25 cellular contexts compared by ENCODE assay signal in genomic region chr11:125284209-125284608, GRCh38.
"Had no signal": no experiment of that assay in that cellular context is flagged by ENCODE, and none has a peak within 500 bp of the region (broad histone marks: within the 10 kb centered on the region; RNA-seq: fewer than 3 reads in every experiment).

No MANE protein-coding gene starts in this region.

- H3K36me3 ChIP-seq: breast epithelium, Peyer's patch, SJCRH30 had no signal

- H3K27ac ChIP-seq: breast epithelium, Peyer's patch, RWPE1, SJCRH30 had no signal

- H3K4me1 ChIP-seq: breast epithelium, Peyer's patch had no signal

- DNase-seq: activated CD4-positive, alpha-beta memory T cell treated with anti-CD3 and anti-CD28 coated beads for 36 hours; activated CD4-positive, alpha-beta T cell treated with anti-CD3 and anti-CD28 coated beads, Interleukin-2, amount 10 ng/mL, durations not matched to agents 24 days and 14 days; activated CD4-positive, CD25-positive, alpha-beta regulatory T cell treated with anti-CD3 and anti-CD28 coated beads, Interleukin-2, amount 50 U/mL, for 72 hours; activated CD8-positive, alpha-beta memory T cell treated with anti-CD3 and anti-CD28 coated beads for 24 hours; activated gamma-delta T cell treated with Interleukin-2 at 50 U/mL for 16 hours; activated naive CD4-positive, alpha-beta T cell treated with anti-CD3 and anti-CD28 coated beads, Interleukin-2, amount 10 ng/mL, durations not matched to agents 7 days and 5 days; activated naive CD8-positive, alpha-beta T cell treated with anti-CD3 and anti-CD28 coated beads for 36 hours; activated T-cell treated with anti-CD3 and anti-CD28 coated beads, Interleukin-2, amount 50 U/mL, for 72 hours; MG63; MV-4-11; NCI-H1092 treated with DMSO at 0.1 percent for 48 hours; NCI-H1417 treated with DMSO at 0.1 percent for 48 hours; NCI-H1694; NCI-H2029; NCI-H2107; NCI-H510A treated with DMSO at 0.1 percent for 48 hours; NCI-H69; Peyer's patch; Right ventricle myocardium superior; SJCRH30 had no signal

- H3K9me3 ChIP-seq: breast epithelium, MG63, Peyer's patch, SJCRH30 had no signal

- H3K9me3 Mint-ChIP-seq: activated CD4-positive, alpha-beta memory T cell treated with anti-CD3 and anti-CD28 coated beads for 36 hours; activated CD4-positive, alpha-beta T cell treated with anti-CD3 and anti-CD28 coated beads, Interleukin-2, amount 10 ng/mL, durations not matched to agents 24 days and 14 days; activated naive CD4-positive, alpha-beta T cell treated with anti-CD3 and anti-CD28 coated beads, Interleukin-2, amount 10 ng/mL, durations not matched to agents 7 days and 5 days; activated naive CD8-positive, alpha-beta T cell treated with anti-CD3 and anti-CD28 coated beads for 36 hours; activated T-cell treated with anti-CD3 and anti-CD28 coated beads, Interleukin-2, amount 50 U/mL, for 72 hours; activated T-helper 2 cell treated with anti-CD3 and anti-CD28 coated beads, Interferon-gamma antibody, Interleukin-2, Interleukin-4, amounts not matched to agents 10 μg/mL and 5 μg/mL and 100 μg/mL, durations not matched to agents 14 hours and 24 hours and 36 hours; T-helper 1 cell treated with Interleukin-12 subunit alpha and Interleukin-12 subunit beta and Interleukin-4 antibody, amounts not matched to agents 30 μg/mL and 1 μg/mL, for 36 hours; WTC11 had no signal

- H3K4me3 Mint-ChIP-seq: activated CD4-positive, alpha-beta memory T cell treated with anti-CD3 and anti-CD28 coated beads for 36 hours; activated CD4-positive, alpha-beta T cell treated with anti-CD3 and anti-CD28 coated beads, Interleukin-2, amount 10 ng/mL, durations not matched to agents 24 days and 14 days; activated naive CD4-positive, alpha-beta T cell treated with anti-CD3 and anti-CD28 coated beads, Interleukin-2, amount 10 ng/mL, durations not matched to agents 7 days and 5 days; activated naive CD8-positive, alpha-beta T cell treated with anti-CD3 and anti-CD28 coated beads for 36 hours; activated T-cell treated with anti-CD3 and anti-CD28 coated beads, Interleukin-2, amount 50 U/mL, for 72 hours; T-helper 1 cell treated with Interleukin-12 subunit alpha and Interleukin-12 subunit beta and Interleukin-4 antibody, amounts not matched to agents 30 μg/mL and 1 μg/mL, for 36 hours; WTC11 had no signal

- ATAC-seq: activated T-cell treated with anti-CD3 and anti-CD28 coated beads, Interleukin-2, amount 50 U/mL, for 72 hours; WTC11 had no signal

- H3K4me3 ChIP-seq: breast epithelium, MG63, Peyer's patch, SJCRH30 had no signal

- H3K36me3 Mint-ChIP-seq: activated CD4-positive, alpha-beta memory T cell treated with anti-CD3 and anti-CD28 coated beads for 36 hours; activated naive CD4-positive, alpha-beta T cell treated with anti-CD3 and anti-CD28 coated beads, Interleukin-2, amount 10 ng/mL, durations not matched to agents 7 days and 5 days; activated naive CD8-positive, alpha-beta T cell treated with anti-CD3 and anti-CD28 coated beads for 36 hours; WTC11 had no signal

- H3K4me1 Mint-ChIP-seq: activated CD4-positive, alpha-beta T cell treated with anti-CD3 and anti-CD28 coated beads, Interleukin-2, amount 10 ng/mL, durations not matched to agents 24 days and 14 days; activated naive CD4-positive, alpha-beta T cell treated with anti-CD3 and anti-CD28 coated beads, Interleukin-2, amount 10 ng/mL, durations not matched to agents 7 days and 5 days; activated naive CD8-positive, alpha-beta T cell treated with anti-CD3 and anti-CD28 coated beads for 36 hours had no signal

- H3K27ac Mint-ChIP-seq: activated CD4-positive, alpha-beta memory T cell treated with anti-CD3 and anti-CD28 coated beads for 36 hours; activated CD4-positive, alpha-beta T cell treated with anti-CD3 and anti-CD28 coated beads, Interleukin-2, amount 10 ng/mL, durations not matched to agents 24 days and 14 days; activated naive CD4-positive, alpha-beta T cell treated with anti-CD3 and anti-CD28 coated beads, Interleukin-2, amount 10 ng/mL, durations not matched to agents 7 days and 5 days; activated naive CD8-positive, alpha-beta T cell treated with anti-CD3 and anti-CD28 coated beads for 36 hours; activated T-cell treated with anti-CD3 and anti-CD28 coated beads, Interleukin-2, amount 50 U/mL, for 72 hours; activated T-helper 2 cell treated with anti-CD3 and anti-CD28 coated beads, Interferon-gamma antibody, Interleukin-2, Interleukin-4, amounts not matched to agents 10 μg/mL and 5 μg/mL and 100 μg/mL, durations not matched to agents 14 hours and 24 hours and 36 hours; T-helper 1 cell treated with Interleukin-12 subunit alpha and Interleukin-12 subunit beta and Interleukin-4 antibody, amounts not matched to agents 30 μg/mL and 1 μg/mL, for 36 hours; WTC11 had no signal

- H3K27me3 ChIP-seq: breast epithelium, MG63, Peyer's patch, SJCRH30 had no signal
